1 cellular context compared by ENCODE assay signal in the genomic region with DNA sequence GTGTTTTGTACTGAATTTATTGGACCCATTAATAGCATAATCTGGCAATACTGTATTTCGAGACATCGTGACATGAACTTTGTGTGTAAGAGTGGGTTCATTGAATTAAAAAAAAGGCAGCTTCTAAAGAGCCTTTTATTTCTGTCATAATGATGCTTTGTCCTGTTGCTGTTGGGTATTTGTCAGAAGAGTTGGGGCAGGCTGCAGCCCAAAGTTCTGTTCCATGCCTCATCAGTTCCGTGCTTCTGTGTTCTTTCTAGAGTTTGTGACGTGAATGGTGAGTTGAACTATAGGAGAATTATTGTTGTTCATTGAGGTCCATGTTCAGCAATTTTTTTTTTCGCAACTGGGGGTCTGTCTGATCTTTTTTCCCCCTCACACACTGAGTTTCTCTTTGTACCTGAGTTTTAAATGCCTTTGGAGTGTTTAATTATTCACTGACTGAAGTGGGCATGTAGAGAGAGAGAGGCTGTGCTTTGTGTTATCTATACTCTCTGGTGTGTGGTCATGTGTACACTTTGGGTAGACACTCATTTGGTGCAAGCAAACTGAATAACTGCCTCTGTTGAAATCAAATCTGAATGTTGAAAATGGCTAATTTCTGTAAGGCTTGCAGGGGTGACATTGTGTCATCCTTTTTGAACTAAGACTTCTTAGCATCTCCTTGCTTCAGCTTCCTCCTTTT.
TF ChIP-seq lines count a peak whose summit lies in the region.

No MANE protein-coding gene starts in this region.

TF ChIP-seq in SK-N-SH, 30 proteins besides CTCF, POLR2A, EP300 and RAD21:
- TF ChIP-seq, protein P1, sequence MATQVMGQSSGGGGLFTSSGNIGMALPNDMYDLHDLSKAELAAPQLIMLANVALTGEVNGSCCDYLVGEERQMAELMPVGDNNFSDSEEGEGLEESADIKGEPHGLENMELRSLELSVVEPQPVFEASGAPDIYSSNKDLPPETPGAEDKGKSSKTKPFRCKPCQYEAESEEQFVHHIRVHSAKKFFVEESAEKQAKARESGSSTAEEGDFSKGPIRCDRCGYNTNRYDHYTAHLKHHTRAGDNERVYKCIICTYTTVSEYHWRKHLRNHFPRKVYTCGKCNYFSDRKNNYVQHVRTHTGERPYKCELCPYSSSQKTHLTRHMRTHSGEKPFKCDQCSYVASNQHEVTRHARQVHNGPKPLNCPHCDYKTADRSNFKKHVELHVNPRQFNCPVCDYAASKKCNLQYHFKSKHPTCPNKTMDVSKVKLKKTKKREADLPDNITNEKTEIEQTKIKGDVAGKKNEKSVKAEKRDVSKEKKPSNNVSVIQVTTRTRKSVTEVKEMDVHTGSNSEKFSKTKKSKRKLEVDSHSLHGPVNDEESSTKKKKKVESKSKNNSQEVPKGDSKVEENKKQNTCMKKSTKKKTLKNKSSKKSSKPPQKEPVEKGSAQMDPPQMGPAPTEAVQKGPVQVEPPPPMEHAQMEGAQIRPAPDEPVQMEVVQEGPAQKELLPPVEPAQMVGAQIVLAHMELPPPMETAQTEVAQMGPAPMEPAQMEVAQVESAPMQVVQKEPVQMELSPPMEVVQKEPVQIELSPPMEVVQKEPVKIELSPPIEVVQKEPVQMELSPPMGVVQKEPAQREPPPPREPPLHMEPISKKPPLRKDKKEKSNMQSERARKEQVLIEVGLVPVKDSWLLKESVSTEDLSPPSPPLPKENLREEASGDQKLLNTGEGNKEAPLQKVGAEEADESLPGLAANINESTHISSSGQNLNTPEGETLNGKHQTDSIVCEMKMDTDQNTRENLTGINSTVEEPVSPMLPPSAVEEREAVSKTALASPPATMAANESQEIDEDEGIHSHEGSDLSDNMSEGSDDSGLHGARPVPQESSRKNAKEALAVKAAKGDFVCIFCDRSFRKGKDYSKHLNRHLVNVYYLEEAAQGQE (IDR thresholded peaks at IDR 0.05; ENCODE audit: low read depth, low read length), result no peak
- TF ChIP-seq MEF2A (IDR thresholded peaks at IDR 0.05; ENCODE audit: borderline replicate concordance, low read depth) (no peak), ZBTB33 (IDR thresholded peaks at IDR 0.05; ENCODE audit: borderline replicate concordance, low read depth) (no peak), RFX5 (IDR thresholded peaks at IDR 0.05; ENCODE audit: low read length) (no peak), JUND (IDR thresholded peaks at IDR 0.05) (no peak), POLR2AphosphoS5 (IDR thresholded peaks at IDR 0.05; ENCODE audit: low read depth, low read length) (no peak), USF1 (IDR thresholded peaks at IDR 0.05; ENCODE audit: borderline replicate concordance, low read depth) (no peak), TAF1 (IDR thresholded peaks at IDR 0.05; ENCODE audit: borderline replicate concordance, low read depth, low read length) (no peak), GABPA (IDR thresholded peaks at IDR 0.05; ENCODE audit: low read depth) (no peak), EZH2phosphoT487 (IDR thresholded peaks at IDR 0.05; ENCODE audit: borderline replicate concordance, low read depth) (no peak)
- TF ChIP-seq, protein P2, sequence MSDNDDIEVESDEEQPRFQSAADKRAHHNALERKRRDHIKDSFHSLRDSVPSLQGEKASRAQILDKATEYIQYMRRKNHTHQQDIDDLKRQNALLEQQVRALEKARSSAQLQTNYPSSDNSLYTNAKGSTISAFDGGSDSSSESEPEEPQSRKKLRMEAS (IDR thresholded peaks at IDR 0.05; ENCODE audit: low read depth), result no peak
